19 cellular contexts compared by ENCODE assay signal in the genomic region with DNA sequence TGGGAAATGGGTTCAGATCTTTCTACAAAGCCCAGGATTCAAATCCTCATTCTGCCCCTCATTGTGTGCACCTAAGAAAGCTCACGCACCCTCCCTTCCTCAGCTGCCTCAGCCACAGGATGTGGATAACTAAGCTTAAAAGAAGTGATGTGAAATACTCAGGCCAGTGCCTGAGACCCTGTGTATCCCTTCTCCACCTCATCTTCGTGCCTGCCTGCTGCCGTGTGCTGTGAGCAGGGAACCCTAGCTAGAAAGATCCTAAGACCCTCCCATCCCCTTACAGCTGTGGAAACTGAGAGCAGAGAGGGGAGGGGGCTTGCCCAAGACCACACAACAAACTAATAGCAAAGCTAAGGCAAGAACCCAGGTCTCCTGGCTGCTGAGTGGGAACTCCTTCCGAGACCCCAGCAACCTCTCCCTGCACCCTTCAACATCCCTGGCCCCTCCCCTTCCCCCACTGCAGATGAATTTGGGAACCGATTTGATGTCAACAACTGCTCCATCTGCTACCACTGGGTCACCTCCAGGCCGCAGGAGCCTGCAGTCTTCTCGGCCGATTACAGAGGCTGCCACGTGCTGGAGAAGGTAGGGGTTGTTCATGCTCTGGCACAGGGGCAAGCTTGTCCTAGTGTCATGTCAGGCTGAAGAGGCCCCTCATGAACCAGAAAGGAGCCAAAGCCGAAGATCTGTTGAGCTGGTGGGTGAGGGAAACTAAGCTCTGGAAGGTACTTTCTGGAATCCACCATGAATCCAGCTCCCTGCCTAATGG. TPM values are rescaled to one million over a fixed set of nuclear protein-coding genes. Genes with fewer than 3 reads are reported as not detected.
DNase-seq lines count a peak whose midpoint lies in the region; ATAC-seq and TF ChIP-seq lines count a peak whose summit lies in the region.
"Had no signal": no experiment of that assay in that cellular context is flagged by ENCODE, and none has a peak within 500 bp of the region (broad histone marks: within the 10 kb centered on the region; RNA-seq: fewer than 3 reads in every experiment).

No MANE protein-coding gene starts in this region.

- no peaks in the 10 kb centered on the region for H3K36me3 Mint-ChIP-seq in activated naive CD8-positive, alpha-beta T cell treated with anti-CD3 and anti-CD28 coated beads, Interleukin-2, amount 10 ng/mL, durations not matched to agents 7 days and 5 days
- H3K36me3 Mint-ChIP-seq in activated naive CD8-positive, alpha-beta T cell treated with anti-CD3 and anti-CD28 coated beads for 36 hours: no peaks in the 10 kb centered on the region
- no peaks in the 10 kb centered on the region for H3K36me3 Mint-ChIP-seq in Calu3 (ENCODE audit: insufficient read depth, unreplicated experiment)

- TF ChIP-seq CTCF in Peyer's patch (IDR thresholded peaks at IDR 0.05) (no peak), testis (IDR thresholded peaks at IDR 0.05) (no peak), Calu3 (IDR thresholded peaks at IDR 0.05; ENCODE audit: unreplicated experiment) (no peak)

- H3K4me3 ChIP-seq in Peyer's patch: no peak overlapping the region
- no peak overlapping the region for H3K4me3 ChIP-seq in testis

- H3K27ac Mint-ChIP-seq in activated naive CD8-positive, alpha-beta T cell treated with anti-CD3 and anti-CD28 coated beads, Interleukin-2, amount 10 ng/mL, durations not matched to agents 7 days and 5 days: peak overlapping the region; percentile 87
- no peak overlapping the region for H3K27ac Mint-ChIP-seq in activated naive CD8-positive, alpha-beta T cell treated with anti-CD3 and anti-CD28 coated beads for 36 hours
- no peak overlapping the region for H3K27ac Mint-ChIP-seq in Calu3 (ENCODE audit: unreplicated experiment)
- H3K27ac Mint-ChIP-seq: CD4-positive, alpha-beta T cell had no signal

- 89 to 94% methylated on average over 9 to 10 of the region's 10 CpGs for WGBS in testis, 2 donors

- peak; percentile 66 for ATAC-seq in activated naive CD8-positive, alpha-beta T cell treated with anti-CD3 and anti-CD28 coated beads, Interleukin-2, amount 10 ng/mL, durations not matched to agents 7 days and 5 days (ENCODE audit: low read depth)
- no peak for ATAC-seq in HG02981 (IDR thresholded peaks at IDR 0.05; ENCODE audit: unreplicated experiment)
- ATAC-seq: Panc1, Right ventricle myocardium inferior had no signal

- peaks cover 66% of the 10 kb centered on the region for H3K4me1 Mint-ChIP-seq in activated naive CD8-positive, alpha-beta T cell treated with anti-CD3 and anti-CD28 coated beads, Interleukin-2, amount 10 ng/mL, durations not matched to agents 7 days and 5 days
- peaks cover 26% of the 10 kb centered on the region for H3K4me1 Mint-ChIP-seq in activated naive CD8-positive, alpha-beta T cell treated with anti-CD3 and anti-CD28 coated beads for 36 hours
- H3K4me1 Mint-ChIP-seq in Calu3 (ENCODE audit: low read depth, unreplicated experiment): no peaks in the 10 kb centered on the region

- H3K4me1 ChIP-seq in Peyer's patch (peaks cover 0 to 15% (median 0%) of the 10 kb centered on the region in 4 donors), testis (peaks cover 23% of the 10 kb centered on the region)

- H3K27ac ChIP-seq in Peyer's patch (no peak overlapping the region), testis (no peak overlapping the region)

- CTCF ChIA-PET in Calu3 (lab: Charles Lee): no interaction called here

- no peaks in the 10 kb centered on the region for H3K27me3 ChIP-seq in Peyer's patch
- H3K27me3 ChIP-seq in testis: no peaks in the 10 kb centered on the region

- no peaks in the 10 kb centered on the region for H3K9me3 Mint-ChIP-seq in activated naive CD8-positive, alpha-beta T cell treated with anti-CD3 and anti-CD28 coated beads, Interleukin-2, amount 10 ng/mL, durations not matched to agents 7 days and 5 days
- H3K9me3 Mint-ChIP-seq in activated naive CD8-positive, alpha-beta T cell treated with anti-CD3 and anti-CD28 coated beads for 36 hours: no peaks in the 10 kb centered on the region
- H3K9me3 Mint-ChIP-seq in Calu3 (ENCODE audit: low read depth, unreplicated experiment): no peaks in the 10 kb centered on the region
- H3K9me3 Mint-ChIP-seq: CD4-positive, alpha-beta T cell had no signal

- no peaks in the 10 kb centered on the region for H3K9me3 ChIP-seq in Peyer's patch
- no peaks in the 10 kb centered on the region for H3K9me3 ChIP-seq in testis

- intact Hi-C loops in testis (cut with DNase I; ENCODE audit: low total_unique reads): no loop called here
- intact Hi-C loops in Calu3 (cut with micrococcal nuclease; ENCODE audit: unreplicated experiment): no loop called here

- H3K4me3 Mint-ChIP-seq in activated naive CD8-positive, alpha-beta T cell treated with anti-CD3 and anti-CD28 coated beads, Interleukin-2, amount 10 ng/mL, durations not matched to agents 7 days and 5 days: peak overlapping the region; percentile 35
- no peak overlapping the region for H3K4me3 Mint-ChIP-seq in activated naive CD8-positive, alpha-beta T cell treated with anti-CD3 and anti-CD28 coated beads for 36 hours
- H3K4me3 Mint-ChIP-seq in Calu3 (ENCODE audit: low read depth, unreplicated experiment): no peak overlapping the region
- H3K4me3 Mint-ChIP-seq: CD4-positive, alpha-beta T cell had no signal

- BruUV-seq in Calu3 (replicated peaks; lab: Mats Ljungman, UMichigan): no TSS peak

- TF ChIP-seq POLR2A in Peyer's patch (IDR thresholded peaks at IDR 0.05): no peak
- no peak for TF ChIP-seq POLR2A in testis (IDR thresholded peaks at IDR 0.05)

- no peak for DNase-seq in activated naive CD8-positive, alpha-beta T cell treated with anti-CD3 and anti-CD28 coated beads, Interleukin-2, amount 10 ng/mL, durations not matched to agents 7 days and 5 days
- DNase-seq in activated naive CD8-positive, alpha-beta T cell treated with anti-CD3 and anti-CD28 coated beads for 36 hours: no peak
- DNase-seq in Peyer's patch (peak in 2 of 3 donors; percentile 24 to 34), mesenteric fat pad (ENCODE audit: low spot score) (peak; percentile 73), testis (peak; percentile 11), Calu3 (no peak), NCI-H226 (no peak)
- DNase-seq: ACHN; AML-193; CD4-positive, alpha-beta T cell; HCEC 1CT; KBM-7; NCI-H1048; NCI-H1436 treated with DMSO at 0.1 percent for 48 hours; NCI-H2029 treated with DMSO at 0.1 percent for 48 hours; NCI-H510A treated with DMSO at 0.1 percent for 48 hours had no signal

- POLR2A ChIA-PET in activated naive CD8-positive, alpha-beta T cell treated with anti-CD3 and anti-CD28 coated beads, Interleukin-2, amount 10 ng/mL, durations not matched to agents 7 days and 5 days (lab: Charles Lee): interaction anchor here (0.9 to 2.2 kb wide), 8 partner anchors 11 to 245 kb away, joined by 3 to 10 read pairs (median 4); partner anchors contain the start of genes CCDC86, PRPF19 and TMEM109

- H3K36me3 ChIP-seq in Peyer's patch (no peaks in the 10 kb centered on the region), testis (ENCODE audit: low read depth, missing control alignments) (no peaks in the 10 kb centered on the region)

- peaks cover 3% of the 10 kb centered on the region for H3K27me3 Mint-ChIP-seq in activated naive CD8-positive, alpha-beta T cell treated with anti-CD3 and anti-CD28 coated beads, Interleukin-2, amount 10 ng/mL, durations not matched to agents 7 days and 5 days
- no peaks in the 10 kb centered on the region for H3K27me3 Mint-ChIP-seq in activated naive CD8-positive, alpha-beta T cell treated with anti-CD3 and anti-CD28 coated beads for 36 hours
- H3K27me3 Mint-ChIP-seq in Calu3 (ENCODE audit: unreplicated experiment): peaks cover 19% of the 10 kb centered on the region
- H3K27me3 Mint-ChIP-seq: CD4-positive, alpha-beta T cell had no signal

RNA-seq across cellular contexts. Expression of gene ZP1, which starts 1.5 kb away (rescaled TPM):
- total RNA-seq in activated naive CD8-positive, alpha-beta T cell treated with anti-CD3 and anti-CD28 coated beads, Interleukin-2, amount 10 ng/mL, durations not matched to agents 7 days and 5 days: under 1 TPM; 0.44 to 0.60 TPM
- total RNA-seq in activated naive CD8-positive, alpha-beta T cell treated with anti-CD3 and anti-CD28 coated beads for 36 hours: not detected
- total RNA-seq in Peyer's patch (1 to 10 TPM in 1 of 4 donors, not detected in 3; 2.1 TPM), mesenteric fat pad (1.4 TPM), testis (1 to 10 TPM; 3.5 to 4.0 TPM), Calu3 (2022) (not detected in 2 replicates)
- polyA plus RNA-seq in testis (ENCODE audit: insufficient read depth, low read depth, low replicate concordance): 11.2 TPM

RNA-seq across cellular contexts. Expression of gene PTGDR2, which starts 13.1 kb away (rescaled TPM):
- 1 to 10 TPM; 2.5 to 2.9 TPM for total RNA-seq in activated naive CD8-positive, alpha-beta T cell treated with anti-CD3 and anti-CD28 coated beads, Interleukin-2, amount 10 ng/mL, durations not matched to agents 7 days and 5 days
- under 1 TPM; 0.12 to 0.16 TPM for total RNA-seq in activated naive CD8-positive, alpha-beta T cell treated with anti-CD3 and anti-CD28 coated beads for 36 hours
- total RNA-seq in Peyer's patch (10 to 100 TPM in 1 of 4 donors, 1 to 10 TPM in 3; 1.5 to 18.2 (median 2.6) TPM), mesenteric fat pad (0.19 TPM), testis (1 to 10 TPM in 1 of 2 donors, under 1 TPM in 1; 0.81 to 1.5 TPM), Calu3 (2022) (0.29 and 0.31 TPM in 2 replicates)
- polyA plus RNA-seq in testis (ENCODE audit: insufficient read depth, low read depth, low replicate concordance): 0.28 TPM

RNA-seq across cellular contexts. Expression of gene CCDC86, which starts 27.0 kb away (rescaled TPM):
- total RNA-seq in activated naive CD8-positive, alpha-beta T cell treated with anti-CD3 and anti-CD28 coated beads, Interleukin-2, amount 10 ng/mL, durations not matched to agents 7 days and 5 days: 10 to 100 TPM; 16.9 to 17.1 TPM
- total RNA-seq in activated naive CD8-positive, alpha-beta T cell treated with anti-CD3 and anti-CD28 coated beads for 36 hours: 10 to 100 TPM; 94.4 to 96.3 TPM
- total RNA-seq in Peyer's patch (10 to 100 TPM in 2 of 4 donors, 1 to 10 TPM in 2; 8.7 to 33.0 (median 12.4) TPM), mesenteric fat pad (40.4 TPM), testis (10 to 100 TPM; 60.7 to 64.7 TPM), Calu3 (2022) (51.5 and 58.2 TPM in 2 replicates)
- polyA plus RNA-seq in testis (ENCODE audit: insufficient read depth, low read depth, low replicate concordance): 134 TPM

RNA-seq across cellular contexts. Expression of gene PRPF19, which starts 37.5 kb away (rescaled TPM):
- 100 to 1,000 TPM in 1 of 2 experiments, 10 to 100 TPM in 1; 97.7 to 103 TPM for total RNA-seq in activated naive CD8-positive, alpha-beta T cell treated with anti-CD3 and anti-CD28 coated beads, Interleukin-2, amount 10 ng/mL, durations not matched to agents 7 days and 5 days
- total RNA-seq in activated naive CD8-positive, alpha-beta T cell treated with anti-CD3 and anti-CD28 coated beads for 36 hours: 100 to 1,000 TPM; 209 to 213 TPM
- total RNA-seq in Peyer's patch: 10 to 100 TPM; 36.1 to 53.4 (median 46.5) TPM
- total RNA-seq in mesenteric fat pad: 68.3 TPM
- total RNA-seq in testis: 100 to 1,000 TPM in 1 of 2 donors, 10 to 100 TPM in 1; 79.8 to 109 TPM
- polyA plus RNA-seq in testis (ENCODE audit: insufficient read depth, low read depth, low replicate concordance): 71.6 TPM
- total RNA-seq in Calu3 (2022): 128 and 129 TPM in 2 replicates

RNA-seq across cellular contexts. Expression of gene TMEM109, which starts 45.1 kb away (rescaled TPM):
- 100 to 1,000 TPM in 1 of 2 experiments, 10 to 100 TPM in 1; 97.8 to 102 TPM for total RNA-seq in activated naive CD8-positive, alpha-beta T cell treated with anti-CD3 and anti-CD28 coated beads, Interleukin-2, amount 10 ng/mL, durations not matched to agents 7 days and 5 days
- 100 to 1,000 TPM; 109 to 113 TPM for total RNA-seq in activated naive CD8-positive, alpha-beta T cell treated with anti-CD3 and anti-CD28 coated beads for 36 hours
- total RNA-seq in Peyer's patch (10 to 100 TPM; 26.3 to 40.5 (median 36.6) TPM), mesenteric fat pad (116 TPM), testis (10 to 100 TPM; 28.1 to 46.7 TPM), Calu3 (2022) (71.2 and 78.1 TPM in 2 replicates)
- 59.1 TPM for polyA plus RNA-seq in testis (ENCODE audit: insufficient read depth, low read depth, low replicate concordance)

Comparison
In these comparisons a context has a peak if more than half of its experiments do, and no peak if none do; other contexts are left out.
1. DNase-seq: peak in Peyer's patch (2 of 3), mesenteric fat pad (single experiment) and testis (single experiment); none in activated naive CD8-positive, alpha-beta T cell treated with anti-CD3 and anti-CD28 coated beads, Interleukin-2, amount 10 ng/mL, durations not matched to agents 7 days and 5 days (single experiment), activated naive CD8-positive, alpha-beta T cell treated with anti-CD3 and anti-CD28 coated beads for 36 hours (single experiment), Calu3 (single experiment) and NCI-H226 (single experiment).